In the genomic region with DNA sequence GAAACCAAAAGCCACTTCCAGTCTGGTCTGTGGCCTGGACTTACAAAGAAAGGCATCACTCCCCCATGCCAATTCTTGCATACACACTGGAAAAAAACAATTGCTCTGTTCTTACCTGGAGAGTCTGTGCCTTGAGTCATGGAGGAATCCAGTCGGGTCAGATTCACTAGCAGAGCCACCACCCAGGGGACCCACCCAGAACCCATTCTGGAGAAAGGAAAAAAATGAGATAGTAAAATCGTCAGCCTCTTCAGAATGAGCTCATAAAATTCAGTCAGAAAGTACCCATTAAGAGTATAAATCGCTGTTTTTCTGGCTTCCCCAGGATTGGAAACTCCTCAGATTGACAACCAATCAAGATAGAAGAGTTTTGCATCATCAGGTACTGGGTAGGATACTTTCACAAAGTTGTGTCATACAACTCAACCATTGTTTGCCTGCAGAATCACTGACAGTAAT, we compare ENCODE assay signal across 8 cellular contexts. TPM values are rescaled to one million over a fixed set of nuclear protein-coding genes. Genes with fewer than 3 reads are reported as not detected.
DNase-seq lines count a peak whose midpoint lies in the region; ATAC-seq, FAIRE-seq and TF ChIP-seq lines count a peak whose summit lies in the region.

A gene (minus strand): TSS at position 257 of the 459 bp plus-strand sequence. CDS start 51 bp downstream, at position 206.

- H3K4me1 ChIP-seq in HepG2 (ENCODE audit: insufficient read depth, low read length) (no peaks in the 10 kb centered on the region), neural progenitor cell (no peaks in the 10 kb centered on the region)

- no peak within 1 kb of the TSS for H2AFZ ChIP-seq in HepG2 (ENCODE audit: low read length)
- no peak within 1 kb of the TSS for H2AFZ ChIP-seq in neural progenitor cell (replicated peaks)

- H3K36me3 Mint-ChIP-seq in activated B cell treated with CpG ODN at 0.5 μM for 24 hours (ENCODE audit: low read depth) (peaks cover 45% of the 10 kb centered on the region), neural progenitor cell (no peaks in the 10 kb centered on the region)

- H3K4me3 Mint-ChIP-seq in activated B cell treated with CpG ODN at 0.5 μM for 24 hours: peak within 1 kb of the TSS; percentile 99
- H3K4me3 Mint-ChIP-seq in neural progenitor cell: no peak within 1 kb of the TSS

- FAIRE-seq in HepG2 (lab: Jason Lieb, UNC): no peak

- no peaks in the 10 kb centered on the region for H4K20me1 ChIP-seq in HepG2 (ENCODE audit: insufficient read depth, low read length)
- no peaks in the 10 kb centered on the region for H4K20me1 ChIP-seq in neural progenitor cell (ENCODE audit: low read depth)

- H3F3A ChIP-seq in neural progenitor cell (ENCODE audit: low read depth): no peaks in the 10 kb centered on the region

- POLR2A ChIA-PET in activated B cell treated with CpG ODN at 0.5 μM for 24 hours (lab: Charles Lee) (interaction anchor here (0.7 to 3.8 kb wide), 9 partner anchors 9 to 193 kb away, joined by 3 to 51 read pairs (median 4); a partner anchor contains a TSS), HepG2 (lab: Yijun Ruan, JAX) (no interaction called here)

- no peaks in the 10 kb centered on the region for H3K9me3 Mint-ChIP-seq in activated B cell treated with CpG ODN at 0.5 μM for 24 hours
- H3K9me3 Mint-ChIP-seq in neural progenitor cell: no peaks in the 10 kb centered on the region

- no peaks in the 10 kb centered on the region for H3K36me3 ChIP-seq in HepG2 (replicated peaks in 1 of 2; ENCODE audit: control insufficient read depth in 1 of 2, insufficient read depth in 2 of 2, low read length in 2 of 2)
- no peaks in the 10 kb centered on the region for H3K36me3 ChIP-seq in neural progenitor cell

- TF ChIP-seq RAD21 in HepG2 (CRISPR knock-in tag; IDR thresholded peaks at IDR 0.05): no peak

- BruUV-seq in HepG2 (replicated peaks; lab: Mats Ljungman, UMichigan): no TSS peak

- no peak within 1 kb of the TSS for H3K27ac ChIP-seq in HepG2 (ENCODE audit: extremely low read length, insufficient read depth, low read length)
- H3K27ac ChIP-seq in neural progenitor cell: no peak within 1 kb of the TSS

- H3K4me1 Mint-ChIP-seq in activated B cell treated with CpG ODN at 0.5 μM for 24 hours (peaks cover 96% of the 10 kb centered on the region), neural progenitor cell (no peaks in the 10 kb centered on the region)

- CTCF ChIA-PET in activated B cell treated with CpG ODN at 0.5 μM for 24 hours (lab: Charles Lee): interaction anchor here (0.6 to 1.0 kb wide), 3 partner anchors 22 to 52 kb away, joined by 3 to 9 read pairs (median 3); a partner anchor contains a TSS
- CTCF ChIA-PET in HepG2 (lab: Yijun Ruan, JAX; ENCODE audit: low intra/inter-chr PET ratio, low total read pairs): no interaction called here

- peaks cover 0 to 24% of the 10 kb centered on the region in 2 experiments; a peak in 2 of 5 replicates for H3K27me3 ChIP-seq in HepG2 (ENCODE audit: control insufficient read depth in 1 of 2, insufficient read depth in 2 of 2, low read length in 2 of 2)
- no peaks in the 10 kb centered on the region for H3K27me3 ChIP-seq in neural progenitor cell

- intact Hi-C loops in activated B cell treated with CpG ODN at 0.5 μM for 24 hours (cut with micrococcal nuclease) (loop anchor here (1.0 kb wide), 2 partner anchors 22 to 38 kb away; a partner anchor contains a TSS), HepG2 (cut with micrococcal nuclease; ENCODE audit: unreplicated experiment) (no loop called here)

- H3K27me3 Mint-ChIP-seq in activated B cell treated with CpG ODN at 0.5 μM for 24 hours: no peaks in the 10 kb centered on the region
- peaks cover 5% of the 10 kb centered on the region for H3K27me3 Mint-ChIP-seq in neural progenitor cell (ENCODE audit: insufficient read depth, low read depth)

- H3K4me2 ChIP-seq in HepG2 (ENCODE audit: low read depth, low read length): no peak within 1 kb of the TSS
- H3K4me2 ChIP-seq in neural progenitor cell: no peak within 1 kb of the TSS

- H3K9me3 ChIP-seq in HepG2 (ENCODE audit: low read length) (no peaks in the 10 kb centered on the region), neural progenitor cell (ENCODE audit: low read depth) (no peaks in the 10 kb centered on the region)

- WGBS in HepG2 (ENCODE audit: low lambda C conversion rate): 6% methylated on average over 3 of the region's 3 CpGs

- DNase-seq in DMS 273 (lab: John Stamatoyannopoulos, UW; ENCODE audit: unreplicated experiment) (peak; percentile 62), HCEC 1CT (peak; percentile 8), activated B cell treated with CpG ODN at 0.5 μM for 24 hours (no peak), HepG2 (ENCODE audit: low spot score) (no peak), GOT3 (lab: John Stamatoyannopoulos, UW) (no peak), neural progenitor cell (ENCODE audit: low spot score) (no peak), T-helper 1 cell (no peak), omental fat pad (ENCODE audit: low spot score) (no peak)

- H3K27ac Mint-ChIP-seq in activated B cell treated with CpG ODN at 0.5 μM for 24 hours: peak within 1 kb of the TSS; percentile 99
- no peak within 1 kb of the TSS for H3K27ac Mint-ChIP-seq in neural progenitor cell

- TF ChIP-seq CTCF in activated B cell treated with CpG ODN at 0.5 μM for 24 hours (IDR thresholded peaks at IDR 0.05) (no peak), HepG2 (CRISPR knock-in tag; IDR thresholded peaks at IDR 0.05) (no peak), neural progenitor cell (IDR thresholded peaks at IDR 0.05) (no peak), omental fat pad (IDR thresholded peaks at IDR 0.05) (no peak)

- H3K9ac ChIP-seq in HepG2 (ENCODE audit: insufficient read depth, low read depth, low read length): no peak within 1 kb of the TSS
- H3K9ac ChIP-seq in neural progenitor cell: no peak within 1 kb of the TSS

- TF ChIP-seq EP300 in HepG2 (IDR thresholded peaks at IDR 0.05; ENCODE audit: low read depth in 2 of 2, low read length in 2 of 2): no peak
- TF ChIP-seq EP300 in HepG2 (CRISPR knock-in tag; IDR thresholded peaks at IDR 0.05; ENCODE audit: borderline replicate concordance): no peak

- in situ Hi-C loops in HepG2 (cut with HindIII; ENCODE audit: extremely low pct_ligation_motif_present, low pct_unique_long_range_greater_than_20kb): no loop called here

- TF ChIP-seq POLR2A in HepG2 (IDR thresholded peaks at IDR 0.05; ENCODE audit: insufficient read depth in 1 of 2, low read depth in 2 of 2, low read length in 2 of 2): no peak

- peak; percentile 73 for ATAC-seq in activated B cell treated with CpG ODN at 0.5 μM for 24 hours (ENCODE audit: low read depth)
- ATAC-seq in HepG2: no peak; the same call in 2 of the 3 replicates
- ATAC-seq in omental fat pad (ENCODE audit: low FRiP score): no peak

- H3K4me3 ChIP-seq in HepG2 (replicated peaks in 1 of 3; ENCODE audit: insufficient read depth in 1 of 3, low read depth in 2 of 3, low read length in 3 of 3) (no peak within 1 kb of the TSS), neural progenitor cell (no peak within 1 kb of the TSS)

- H3K79me2 ChIP-seq in HepG2 (ENCODE audit: insufficient read depth, low read length) (no peaks in the 10 kb centered on the region), neural progenitor cell (ENCODE audit: low read depth) (no peaks in the 10 kb centered on the region)

TF ChIP-seq in HepG2, 621 proteins besides CTCF, POLR2A, EP300 and RAD21 (continues in another document):
- TF ChIP-seq ZNF12 (CRISPR knock-in tag; IDR thresholded peaks at IDR 0.05) (no peak), HOXA5 (CRISPR knock-in tag; IDR thresholded peaks at IDR 0.05) (no peak), ATF1 (CRISPR knock-in tag; IDR thresholded peaks at IDR 0.05) (peak; percentile 51; the same call in 1 of the 2 replicates), RFXANK (CRISPR knock-in tag; IDR thresholded peaks at IDR 0.05) (peak; percentile 98), TCF7 (IDR thresholded peaks at IDR 0.05; ENCODE audit: low read depth) (no peak)
- TF ChIP-seq, protein P1, sequence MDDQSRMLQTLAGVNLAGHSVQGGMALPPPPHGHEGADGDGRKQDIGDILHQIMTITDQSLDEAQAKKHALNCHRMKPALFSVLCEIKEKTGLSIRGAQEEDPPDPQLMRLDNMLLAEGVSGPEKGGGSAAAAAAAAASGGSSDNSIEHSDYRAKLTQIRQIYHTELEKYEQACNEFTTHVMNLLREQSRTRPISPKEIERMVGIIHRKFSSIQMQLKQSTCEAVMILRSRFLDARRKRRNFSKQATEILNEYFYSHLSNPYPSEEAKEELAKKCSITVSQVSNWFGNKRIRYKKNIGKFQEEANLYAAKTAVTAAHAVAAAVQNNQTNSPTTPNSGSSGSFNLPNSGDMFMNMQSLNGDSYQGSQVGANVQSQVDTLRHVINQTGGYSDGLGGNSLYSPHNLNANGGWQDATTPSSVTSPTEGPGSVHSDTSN (CRISPR knock-in tag; IDR thresholded peaks at IDR 0.05; ENCODE audit: borderline replicate concordance): no peak

RNA-seq across cellular contexts. Expression of the gene that starts here (rescaled TPM):
- 95.6 and 101 TPM in 2 replicates for total RNA-seq in activated B cell treated with CpG ODN at 0.5 μM for 24 hours
- total RNA-seq in HepG2 (2016; rRNA removed; fragmentation: Illumina TruSeq; extraction: Trizol): not detected in 2 replicates
- not detected in 2 replicates for total RNA-seq in HepG2 (2016; cell fraction: cytosol; rRNA removed; fragmentation: Illumina TruSeq; extraction: Trizol; ENCODE audit: low read depth)
- total RNA-seq in HepG2 (2016; cell fraction: insoluble cytoplasmic fraction; rRNA removed; fragmentation: Illumina TruSeq; extraction: Trizol): 0.09 TPM in 1 of 2 replicates, not detected in the other
- not detected in 2 replicates for total RNA-seq in HepG2 (2016; cell fraction: membrane; rRNA removed; fragmentation: Illumina TruSeq; extraction: Trizol)
- total RNA-seq in HepG2 (2016; cell fraction: nucleus; rRNA removed; fragmentation: Illumina TruSeq; extraction: Trizol): not detected in 2 replicates
- polyA plus RNA-seq in HepG2 (2011; rRNA removed): 0.09 TPM in 1 of 2 replicates, not detected in the other
- not detected in 2 replicates for polyA plus RNA-seq in HepG2 (2011; cell fraction: cytosol; rRNA removed)
- polyA plus RNA-seq in HepG2 (2011; cell fraction: nucleus; rRNA removed): 0.21 TPM in 2 replicates
- polyA plus RNA-seq in HepG2 (2012): not detected in 2 replicates
- not detected in 2 replicates for polyA plus RNA-seq in HepG2 (2016; cell fraction: cytosol; fragmentation: Illumina TruSeq; extraction: Trizol; ENCODE audit: low read depth)
- polyA plus RNA-seq in HepG2 (2016; cell fraction: insoluble cytoplasmic fraction; fragmentation: Illumina TruSeq; extraction: Trizol; ENCODE audit: low read depth): not detected in 2 replicates
- not detected in 2 replicates for polyA plus RNA-seq in HepG2 (2016; cell fraction: membrane; fragmentation: Illumina TruSeq; extraction: Trizol; ENCODE audit: low read depth)
- polyA plus RNA-seq in HepG2 (2016; cell fraction: nucleus; fragmentation: Illumina TruSeq; extraction: Trizol; ENCODE audit: insufficient read depth, low read depth): 1.1 TPM in 1 of 2 replicates, not detected in the other
- 0.20 and 1.2 TPM in 2 replicates for polyA minus RNA-seq in HepG2 (2011; rRNA and poly(A)+ RNA removed; ENCODE audit: low replicate concordance)
- not detected in 2 replicates for polyA minus RNA-seq in HepG2 (2011; cell fraction: cytosol; rRNA and poly(A)+ RNA removed)
- polyA minus RNA-seq in HepG2 (2011; cell fraction: nucleus; rRNA and poly(A)+ RNA removed): 0.52 TPM in 1 of 2 replicates, not detected in the other
- 2.6 TPM in 1 of 2 replicates, not detected in the other for total RNA-seq in neural progenitor cell (ENCODE audit: low replicate concordance)
- total RNA-seq in omental fat pad: 1 to 10 TPM in 2 of 4 donors, under 1 TPM in 1, not detected in 1; 0.56 to 2.8 (median 1.6) TPM

Comparison
In these comparisons a context has a peak if more than half of its experiments do, and no peak if none do; other contexts are left out.
1. RNA of the gene that starts here (total RNA-seq): 95.6 to 101 TPM in activated B cell treated with CpG ODN at 0.5 μM for 24 hours; 2.6 TPM in neural progenitor cell, 0.56 to 2.8 TPM in omental fat pad and 0.09 TPM in HepG2; every median in the first group is over 10 times any median in the second.
2. DNase-seq: peak in DMS 273 (single experiment) and HCEC 1CT (single experiment); none in activated B cell treated with CpG ODN at 0.5 μM for 24 hours (single experiment), HepG2 (single experiment), GOT3 (single experiment), neural progenitor cell (single experiment), T-helper 1 cell (0 of 5) and omental fat pad (single experiment).